ENCODE assay signal across 8 cellular contexts in the genomic region with DNA sequence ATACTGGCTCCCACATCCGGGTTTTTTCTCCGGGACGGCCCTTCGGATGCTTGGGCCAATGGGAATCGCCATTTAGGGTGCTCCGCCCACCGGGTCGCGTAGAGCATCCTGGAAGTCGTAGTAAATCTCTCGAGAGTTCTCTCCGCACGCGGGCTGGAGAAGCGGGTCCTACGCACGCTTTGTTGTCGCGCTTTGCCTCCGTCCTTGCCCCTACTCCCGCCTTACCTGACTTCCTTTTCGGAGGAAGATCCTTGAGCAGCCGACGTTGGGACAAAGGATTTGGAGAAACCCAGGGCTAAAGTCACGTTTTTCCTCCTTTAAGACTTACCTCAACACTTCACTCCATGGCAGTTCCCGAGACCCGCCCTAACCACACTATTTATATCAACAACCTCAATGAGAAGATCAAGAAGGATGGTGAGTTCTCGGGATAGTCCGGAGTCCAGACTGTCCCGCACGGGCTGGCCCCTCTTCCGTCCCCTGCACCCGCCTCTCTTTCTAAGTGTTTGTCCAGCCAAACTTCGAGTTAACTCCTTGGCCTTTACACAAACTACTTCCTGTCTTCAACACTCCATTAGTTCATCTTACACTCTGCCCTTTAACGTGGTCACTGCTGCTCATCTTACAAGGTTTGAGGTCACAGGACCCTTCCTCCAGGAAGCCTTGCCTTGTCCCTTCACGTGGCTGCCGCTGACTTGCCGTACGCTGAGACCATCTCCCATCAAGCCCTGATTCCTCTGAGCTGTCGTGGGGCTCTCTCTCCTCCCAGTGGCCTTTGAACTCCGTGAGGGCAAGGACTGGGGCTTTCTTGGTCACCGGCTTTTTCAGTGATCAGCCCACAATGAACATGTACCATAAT. TPM values are rescaled to one million over a fixed set of nuclear protein-coding genes. Genes with fewer than 3 reads are reported as not detected.
A peak's percentile ranks its signal among the peaks of the same experiment; 100 is the strongest.
DNase-seq lines count a peak whose midpoint lies in the region; ATAC-seq and TF ChIP-seq lines count a peak whose summit lies in the region.

A gene (plus strand): TSS at position 139 of the 859 bp plus-strand sequence. CDS start 206 bp downstream, at position 345.

- peak within 1 kb of the TSS; percentile 85 for H3K9ac ChIP-seq in mucosa of stomach (ENCODE audit: low read length)

- H3K27ac ChIP-seq in PC-9 (peak within 1 kb of the TSS; percentile 91), esophagus (ENCODE audit: low read depth in 2 of 2, low read length in 1 of 2) (peak within 1 kb of the TSS; percentile 96 to 100)

- peaks cover 11% of the 10 kb centered on the region for H3F3A ChIP-seq in PC-9 (ENCODE audit: insufficient read depth, low read depth)

- 0% methylated on average over 42 of the region's 42 CpGs for WGBS in esophagus, 2 donors

- POLR2A ChIA-PET in PC-9 (lab: Charles Lee; ENCODE audit: unreplicated experiment): interaction anchor here (0.5 to 1.0 kb wide), 13 partner anchors 15 to 984 kb away, joined by 3 to 22 read pairs (median 5); a partner anchor contains a TSS

- no peaks in the 10 kb centered on the region for H3K27me3 ChIP-seq in PC-9 (ENCODE audit: insufficient read depth, low read depth)
- no peaks in the 10 kb centered on the region for H3K27me3 ChIP-seq in esophagus (ENCODE audit: control insufficient read depth in 1 of 2, insufficient read depth in 2 of 2, low read length in 2 of 2)
- H3K27me3 ChIP-seq in mucosa of stomach (ENCODE audit: control insufficient read depth, insufficient read depth, low read length): no peaks in the 10 kb centered on the region

- H3K9me3 ChIP-seq in PC-9 (ENCODE audit: insufficient read depth, low read depth) (no peaks in the 10 kb centered on the region), esophagus (ENCODE audit: control insufficient read depth in 2 of 2, insufficient read depth in 1 of 2, low read depth in 1 of 2, low read length in 1 of 2) (no peaks in the 10 kb centered on the region), mucosa of stomach (ENCODE audit: control insufficient read depth, low read length) (no peaks in the 10 kb centered on the region)

- peak; percentile 54 for ATAC-seq in GM21619 (IDR thresholded peaks at IDR 0.05; ENCODE audit: unreplicated experiment)

- no peaks in the 10 kb centered on the region for H3K9me3 Mint-ChIP-seq in activated T-cell treated with anti-CD3 and anti-CD28 coated beads, Interleukin-2, amount 50 U/mL, for 24 hours

- peak within 1 kb of the TSS; percentile 85 for H3K4me3 ChIP-seq in Jurkat, Clone E6-1 (ENCODE audit: low read length)
- H3K4me3 ChIP-seq in PC-9 (peak within 1 kb of the TSS; percentile 95), esophagus (ENCODE audit: low read depth in 1 of 2, low read length in 2 of 2) (peak within 1 kb of the TSS; percentile 70 to 83), mucosa of stomach (ENCODE audit: low read length) (peak within 1 kb of the TSS; percentile 88)

- BruUV-seq in PC-9 (replicated peaks; lab: Mats Ljungman, UMichigan): TSS peak; percentile 55

- peaks cover 59% of the 10 kb centered on the region for H3K36me3 Mint-ChIP-seq in activated T-cell treated with anti-CD3 and anti-CD28 coated beads, Interleukin-2, amount 50 U/mL, for 24 hours (ENCODE audit: low read depth)

- peaks cover 67% of the 10 kb centered on the region for H3K79me2 ChIP-seq in PC-9 (ENCODE audit: low read depth)

- H3K4me1 Mint-ChIP-seq in activated T-cell treated with anti-CD3 and anti-CD28 coated beads, Interleukin-2, amount 50 U/mL, for 24 hours (ENCODE audit: low read depth): peaks cover 43% of the 10 kb centered on the region

- no peak for TF ChIP-seq CTCF in PC-9 (conservative IDR thresholded peaks at IDR 0.05)

- H3K27me3 Mint-ChIP-seq in activated T-cell treated with anti-CD3 and anti-CD28 coated beads, Interleukin-2, amount 50 U/mL, for 24 hours: no peaks in the 10 kb centered on the region

- H3K4me2 ChIP-seq in PC-9: peak within 1 kb of the TSS; percentile 92

- H3K4me1 ChIP-seq in PC-9 (replicated peaks; ENCODE audit: insufficient read depth) (peaks cover 39% of the 10 kb centered on the region), esophagus (ENCODE audit: control insufficient read depth in 2 of 2, insufficient read depth in 2 of 2, low read length in 1 of 2) (peaks cover 0 to 13% of the 10 kb centered on the region in 2 donors), mucosa of stomach (ENCODE audit: control insufficient read depth, insufficient read depth, low read length) (peaks cover 27% of the 10 kb centered on the region)

- H4K20me1 ChIP-seq in PC-9 (ENCODE audit: insufficient read depth): peaks cover 35% of the 10 kb centered on the region

- DNase-seq in DMS114 treated with DMSO at 0.1 percent for 48 hours (lab: John Stamatoyannopoulos, UW; ENCODE audit: unreplicated experiment) (peak; percentile 97), PC-9 (peak; percentile 95 to 97)
- DNase-seq in Jurkat, Clone E6-1 (ENCODE audit: low read depth, low spot score): peak; percentile 98
- peak; percentile 68 for DNase-seq in activated T-cell treated with anti-CD3 and anti-CD28 coated beads, Interleukin-2, amount 50 U/mL, for 24 hours
- peak; percentile 90 for DNase-seq in stimulated activated CD8-positive, alpha-beta memory T cell treated with anti-CD3 and anti-CD28 coated beads, Interleukin-7, amount 100 ng/mL, for 24 hours (ENCODE audit: low read depth)

- peak within 1 kb of the TSS; percentile 93 for H3K4me3 Mint-ChIP-seq in activated T-cell treated with anti-CD3 and anti-CD28 coated beads, Interleukin-2, amount 50 U/mL, for 24 hours

- CTCF ChIA-PET in PC-9 (lab: Charles Lee): interaction anchor here (0.8 kb wide), 1 partner anchor 88 kb away, joined by 4 read pairs; no protein-coding TSS in a partner anchor

- peak within 1 kb of the TSS; percentile 97 for H3K27ac Mint-ChIP-seq in activated T-cell treated with anti-CD3 and anti-CD28 coated beads, Interleukin-2, amount 50 U/mL, for 24 hours

- intact Hi-C loops in PC-9 (cut with micrococcal nuclease; ENCODE audit: unreplicated experiment): loop anchor here (1.0 to 5.0 kb wide), 5 partner anchors 26 to 88 kb away; a partner anchor contains a TSS

- H3K9me2 ChIP-seq in PC-9 (ENCODE audit: insufficient read depth): no peaks in the 10 kb centered on the region

- peak within 1 kb of the TSS; percentile 74 for H2AFZ ChIP-seq in PC-9

- H3K36me3 ChIP-seq in PC-9 (ENCODE audit: low read depth): peaks cover 24% of the 10 kb centered on the region; the same call in 1 of the 2 replicates
- peaks cover 0 to 4% of the 10 kb centered on the region in 2 donors for H3K36me3 ChIP-seq in esophagus (ENCODE audit: control insufficient read depth in 2 of 2, insufficient read depth in 2 of 2, low read length in 1 of 2)
- H3K36me3 ChIP-seq in mucosa of stomach (ENCODE audit: control insufficient read depth, insufficient read depth, low read length): no peaks in the 10 kb centered on the region

RNA-seq across cellular contexts. Expression of the gene that starts here (rescaled TPM):
- 297 TPM for polyA plus RNA-seq in Jurkat, Clone E6-1 (2012; ENCODE audit: insufficient read depth, insufficient read length)
- 119 and 147 TPM in 2 replicates for total RNA-seq in PC-9 (2021)
- polyA plus RNA-seq in esophagus: 10 to 100 TPM; 48.9 to 58.1 TPM

Comparison
In these comparisons a context has a peak if more than half of its experiments do, and no peak if none do; other contexts are left out.
1. Peak in every context shown above with its lines: DNase-seq, ATAC-seq, H3K4me3 ChIP-seq and H3K27ac ChIP-seq.